ENCODE assay signal across 9 cellular contexts in genomic region chr7:155961241-155962190, GRCh38.
DNase-seq lines count a peak whose midpoint lies in the region; ATAC-seq and TF ChIP-seq lines count a peak whose summit lies in the region.
"Had no signal": no experiment of that assay in that cellular context is flagged by ENCODE, and none has a peak within 500 bp of the region (broad histone marks: within the 10 kb centered on the region; RNA-seq: fewer than 3 reads in every experiment).

No MANE protein-coding gene starts in this region.

- TF ChIP-seq CTCF in endodermal cell (conservative IDR thresholded peaks at IDR 0.05), result no peak
- TF ChIP-seq CTCF in heart left ventricle (IDR thresholded peaks at IDR 0.05), result no peak
- TF ChIP-seq CTCF in endothelial cell (IDR thresholded peaks at IDR 0.05; ENCODE audit: unreplicated experiment), result no peak
- TF ChIP-seq CTCF in tibial artery (IDR thresholded peaks at IDR 0.05), result no peak

- no peak overlapping the region for H3K4me3 ChIP-seq in endodermal cell (ENCODE audit: low read length)
- no peak overlapping the region for H3K4me3 ChIP-seq in heart left ventricle
- no peak overlapping the region for H3K4me3 ChIP-seq in tibial artery

- H3K27ac ChIP-seq in endodermal cell (ENCODE audit: low read depth, low read length) (no peak overlapping the region), heart left ventricle (no peak overlapping the region), tibial artery (no peak overlapping the region)
- H3K27ac ChIP-seq: esophagus squamous epithelium had no signal

- peaks cover 2% of the 10 kb centered on the region for H3K27me3 Mint-ChIP-seq in endodermal cell (ENCODE audit: insufficient read depth)
- H3K27me3 Mint-ChIP-seq in endothelial cell (ENCODE audit: unreplicated experiment), result peaks cover 8% of the 10 kb centered on the region

- no peak overlapping the region for H3K4me3 Mint-ChIP-seq in endodermal cell
- no peak overlapping the region for H3K4me3 Mint-ChIP-seq in endothelial cell (ENCODE audit: unreplicated experiment)

- H3K4me1 Mint-ChIP-seq in endodermal cell, result no peaks in the 10 kb centered on the region
- H3K4me1 Mint-ChIP-seq in endothelial cell (ENCODE audit: unreplicated experiment), result peaks cover 12% of the 10 kb centered on the region

- H3K9me3 Mint-ChIP-seq in endodermal cell, result no peaks in the 10 kb centered on the region
- H3K9me3 Mint-ChIP-seq in endothelial cell (ENCODE audit: unreplicated experiment), result no peaks in the 10 kb centered on the region

- H3K9me3 ChIP-seq in endodermal cell (ENCODE audit: control insufficient read depth, low read length) (no peaks in the 10 kb centered on the region), heart left ventricle (peaks cover 0 to 5% (median 0%) of the 10 kb centered on the region in 12 donors), tibial artery (no peaks in the 10 kb centered on the region)
- H3K9me3 ChIP-seq: esophagus squamous epithelium had no signal

- H3K9ac ChIP-seq in endodermal cell (ENCODE audit: extremely low read depth, low read length, poor library complexity, severe bottlenecking), result no peak overlapping the region

- DNase-seq in HS-5 (ENCODE audit: low read depth) (peak; percentile 10), NOMO-1 treated with DMSO at 0.1 percent for 48 hours (lab: John Stamatoyannopoulos, UW; ENCODE audit: unreplicated experiment) (peak; percentile 14), endodermal cell (peak; percentile 51), retina (peak; percentile 54), NCI-H2171 (lab: John Stamatoyannopoulos, UW) (no peak), heart left ventricle (no peak), endothelial cell (ENCODE audit: low spot score) (no peak), tibial artery (no peak)
- DNase-seq: esophagus squamous epithelium had no signal

- H3K36me3 Mint-ChIP-seq in endodermal cell (ENCODE audit: low read depth) (no peaks in the 10 kb centered on the region), endothelial cell (ENCODE audit: low read depth, unreplicated experiment) (no peaks in the 10 kb centered on the region)

- TF ChIP-seq POLR2A in heart left ventricle (IDR thresholded peaks at IDR 0.05), result no peak

- 74 to 86% methylated on average over 22 to 25 of the region's 25 CpGs for WGBS in endodermal cell (ENCODE audit: insufficient coverage in 1 of 2, insufficient read length in 1 of 2), 2 experiments
- WGBS in heart left ventricle, 4 donors, result 63 to 68% (median 65%) methylated on average over 23 to 25 of the region's 25 CpGs

- peaks cover 1% of the 10 kb centered on the region for H3K27me3 ChIP-seq in endodermal cell (ENCODE audit: control insufficient read depth, insufficient read depth, low read length, poor library complexity, severe bottlenecking)
- H3K27me3 ChIP-seq in heart left ventricle, result peaks cover 0 to 9% (median 3%) of the 10 kb centered on the region in 9 donors
- no peaks in the 10 kb centered on the region for H3K27me3 ChIP-seq in tibial artery

- no peak for ATAC-seq in heart left ventricle

- intact Hi-C loops in heart left ventricle (cut with DNase I) (no loop called here), tibial artery (cut with DNase I; ENCODE audit: low total_unique reads) (no loop called here)

- H3K36me3 ChIP-seq in endodermal cell (ENCODE audit: control insufficient read depth, insufficient read depth, low read length) (no peaks in the 10 kb centered on the region), heart left ventricle (no peaks in the 10 kb centered on the region), tibial artery (no peaks in the 10 kb centered on the region)
- H3K36me3 ChIP-seq: esophagus squamous epithelium had no signal

- H3K4me1 ChIP-seq in endodermal cell (ENCODE audit: control insufficient read depth, insufficient read depth, low read length) (no peaks in the 10 kb centered on the region), heart left ventricle (no peaks in the 10 kb centered on the region), tibial artery (no peaks in the 10 kb centered on the region)

- no peak overlapping the region for H3K27ac Mint-ChIP-seq in endodermal cell
- H3K27ac Mint-ChIP-seq in endothelial cell (ENCODE audit: unreplicated experiment), result no peak overlapping the region

Comparison
In these comparisons a context has a peak if more than half of its experiments do, and no peak if none do; other contexts are left out.
1. DNase-seq: peak in HS-5 (single experiment), NOMO-1 treated with DMSO at 0.1 percent for 48 hours (single experiment), endodermal cell (single experiment) and retina (single experiment); none in NCI-H2171 (single experiment), heart left ventricle (0 of 5), endothelial cell (single experiment) and tibial artery (0 of 2).